In genomic region chr11:61332823-61333637, GRCh38 we compare ENCODE assay signal across 1 cellular context.
TF ChIP-seq lines count a peak whose summit lies in the region.

Gene DDB1 (minus strand): TSS chr11:61333105. CDS start chr11:61332968, 137 bp downstream.
Gene TKFC (plus strand): TSS chr11:61333228. CDS start chr11:61334729, 1,501 bp downstream.

TF ChIP-seq in HepG2, 621 proteins besides CTCF, POLR2A, EP300 and RAD21 (continued from another document and continues in another):
- TF ChIP-seq KDM5A (IDR thresholded peaks at IDR 0.05; ENCODE audit: borderline replicate concordance, low read length): peak; percentile 80
- TF ChIP-seq SOX13 (IDR thresholded peaks at IDR 0.05): no peak
- TF ChIP-seq SOX13 (CRISPR knock-in tag; conservative IDR thresholded peaks at IDR 0.05 in 1 of 2, IDR thresholded peaks at IDR 0.05 in 1 of 2): peak in 1 of 2 experiments; percentile 56; a peak in 1 of 4 replicates
- TF ChIP-seq ZIK1 (CRISPR knock-in tag; IDR thresholded peaks at IDR 0.05; ENCODE audit: borderline replicate concordance, low read depth): 0 out of 2 replicates have a peak, but pooled peaks have one; percentile 56
- TF ChIP-seq ZNF512 (CRISPR knock-in tag; IDR thresholded peaks at IDR 0.05): no peak; the same call in 1 of the 2 replicates
- TF ChIP-seq AHDC1 (CRISPR knock-in tag; IDR thresholded peaks at IDR 0.05; ENCODE audit: borderline replicate concordance): no peak
- no peak for TF ChIP-seq ZNF496 (CRISPR knock-in tag; IDR thresholded peaks at IDR 0.05; ENCODE audit: insufficient replicate concordance)
- peak; percentile 84 for TF ChIP-seq ARNT2 (CRISPR knock-in tag; IDR thresholded peaks at IDR 0.05; ENCODE audit: low read depth)
- TF ChIP-seq ZNF121 (CRISPR knock-in tag; IDR thresholded peaks at IDR 0.05): no peak
- TF ChIP-seq TEAD2 (CRISPR knock-in tag; IDR thresholded peaks at IDR 0.05): no peak
- peak; percentile 59; the same call in 1 of the 2 replicates for TF ChIP-seq SIX4 (CRISPR knock-in tag; IDR thresholded peaks at IDR 0.05)
- no peak for TF ChIP-seq RFX5 (IDR thresholded peaks at IDR 0.05; ENCODE audit: low read depth, low read length)
- TF ChIP-seq NFYB (CRISPR knock-in tag; IDR thresholded peaks at IDR 0.05): peak; percentile 65
- TF ChIP-seq MAX (IDR thresholded peaks at IDR 0.05): peak; percentile 89
- no peak for TF ChIP-seq DBP (CRISPR knock-in tag; IDR thresholded peaks at IDR 0.05; ENCODE audit: not compliant biosample characterization)
- no peak for TF ChIP-seq ZNF549 (CRISPR knock-in tag; IDR thresholded peaks at IDR 0.05)
- no peak for TF ChIP-seq PAF1 (CRISPR knock-in tag; IDR thresholded peaks at IDR 0.05)
- TF ChIP-seq ZNF567 (CRISPR knock-in tag; IDR thresholded peaks at IDR 0.05; ENCODE audit: borderline replicate concordance): no peak; the same call in 1 of the 2 replicates
- TF ChIP-seq CBFB (CRISPR knock-in tag; IDR thresholded peaks at IDR 0.05): peak; percentile 66
- TF ChIP-seq ZNF484 (CRISPR knock-in tag; IDR thresholded peaks at IDR 0.05; ENCODE audit: borderline replicate concordance, low read depth): no peak
- peak; percentile 45; the same call in 1 of the 2 replicates for TF ChIP-seq ZNF557 (CRISPR knock-in tag; IDR thresholded peaks at IDR 0.05)
- TF ChIP-seq ZKSCAN1 (IDR thresholded peaks at IDR 0.05; ENCODE audit: low read length): no peak
- no peak; the same call in 1 of the 2 replicates for TF ChIP-seq CAMTA2 (CRISPR knock-in tag; IDR thresholded peaks at IDR 0.05; ENCODE audit: borderline replicate concordance)
- no peak for TF ChIP-seq SRF (IDR thresholded peaks at IDR 0.05; ENCODE audit: low read depth, low read length)
- TF ChIP-seq ZNF552 (CRISPR knock-in tag; IDR thresholded peaks at IDR 0.05; ENCODE audit: borderline replicate concordance): no peak
- TF ChIP-seq NPAS2 (CRISPR knock-in tag; IDR thresholded peaks at IDR 0.05; ENCODE audit: borderline replicate concordance): no peak
- TF ChIP-seq NR2F2 (IDR thresholded peaks at IDR 0.05; ENCODE audit: borderline replicate concordance, low read depth): no peak
- TF ChIP-seq TARDBP (CRISPR knock-in tag; IDR thresholded peaks at IDR 0.05): peak; percentile 92
- peak; percentile 65; the same call in 1 of the 2 replicates for TF ChIP-seq CENPT (CRISPR knock-in tag; IDR thresholded peaks at IDR 0.05; ENCODE audit: low read depth)
- peak; percentile 27; the same call in 1 of the 2 replicates for TF ChIP-seq MAZ (IDR thresholded peaks at IDR 0.05; ENCODE audit: borderline replicate concordance, low read depth, low read length)
- peak; percentile 29; the same call in 1 of the 2 replicates for TF ChIP-seq MAZ (CRISPR knock-in tag; IDR thresholded peaks at IDR 0.05; ENCODE audit: low read depth)
- peak; percentile 86 for TF ChIP-seq ZNF563 (CRISPR knock-in tag; IDR thresholded peaks at IDR 0.05)
- TF ChIP-seq ZNF589 (CRISPR knock-in tag; conservative IDR thresholded peaks at IDR 0.05): peak; percentile 76; the same call in 1 of the 2 replicates
- peak; percentile 50; the same call in 1 of the 2 replicates for TF ChIP-seq ZNF703 (CRISPR knock-in tag; IDR thresholded peaks at IDR 0.05; ENCODE audit: borderline replicate concordance)
- TF ChIP-seq ATF1 (CRISPR knock-in tag; IDR thresholded peaks at IDR 0.05): peak; percentile 44; the same call in 1 of the 2 replicates
- peak; percentile 53; the same call in 1 of the 2 replicates for TF ChIP-seq GATA4 (IDR thresholded peaks at IDR 0.05; ENCODE audit: borderline replicate concordance, low read depth)
- TF ChIP-seq PRDM4 (CRISPR knock-in tag; IDR thresholded peaks at IDR 0.05; ENCODE audit: borderline replicate concordance): no peak
- no peak; the same call in 1 of the 2 replicates for TF ChIP-seq ETV5 (CRISPR knock-in tag; IDR thresholded peaks at IDR 0.05; ENCODE audit: borderline replicate concordance)
- TF ChIP-seq LCORL (IDR thresholded peaks at IDR 0.05): no peak
- no peak; the same call in 1 of the 2 replicates for TF ChIP-seq LCORL (CRISPR knock-in tag; IDR thresholded peaks at IDR 0.05)
- no peak for TF ChIP-seq ZNF672 (CRISPR knock-in tag; IDR thresholded peaks at IDR 0.05)
- TF ChIP-seq NFYC (CRISPR knock-in tag; IDR thresholded peaks at IDR 0.05): peak; percentile 58
- no peak for TF ChIP-seq NR0B2 (CRISPR knock-in tag; IDR thresholded peaks at IDR 0.05)
- TF ChIP-seq KAT7 (CRISPR knock-in tag; IDR thresholded peaks at IDR 0.05; ENCODE audit: borderline replicate concordance): peak; percentile 78
- peak; percentile 95 for TF ChIP-seq ZNF878 (CRISPR knock-in tag; IDR thresholded peaks at IDR 0.05)
- peak; percentile 66; the same call in 1 of the 2 replicates for TF ChIP-seq ZXDC (CRISPR knock-in tag; IDR thresholded peaks at IDR 0.05)
- peak; percentile 80; the same call in 1 of the 2 replicates for TF ChIP-seq ARID2 (CRISPR knock-in tag; IDR thresholded peaks at IDR 0.05; ENCODE audit: borderline replicate concordance)
- TF ChIP-seq ZNF329 (CRISPR knock-in tag; IDR thresholded peaks at IDR 0.05; ENCODE audit: low read depth): peak; percentile 50; the same call in 1 of the 2 replicates
- TF ChIP-seq HNRNPUL1 (IDR thresholded peaks at IDR 0.05; ENCODE audit: low read depth, low read length): no peak; the same call in 1 of the 2 replicates
- TF ChIP-seq MED13 (CRISPR knock-in tag; IDR thresholded peaks at IDR 0.05): peak; percentile 77
- TF ChIP-seq RFX3 (CRISPR knock-in tag; IDR thresholded peaks at IDR 0.05): no peak
- no peak for TF ChIP-seq ZFAT (CRISPR knock-in tag; conservative IDR thresholded peaks at IDR 0.05)
- no peak for TF ChIP-seq TRAFD1 (CRISPR knock-in tag; IDR thresholded peaks at IDR 0.05; ENCODE audit: borderline replicate concordance)
- TF ChIP-seq ARNT (IDR thresholded peaks at IDR 0.05): no peak
- TF ChIP-seq JUN (CRISPR knock-in tag; IDR thresholded peaks at IDR 0.05): no peak
- TF ChIP-seq ZSCAN30 (CRISPR knock-in tag; IDR thresholded peaks at IDR 0.05): no peak
- 0 out of 2 replicates have a peak, but pooled peaks have one; percentile 8 for TF ChIP-seq FOXJ3 (CRISPR knock-in tag; IDR thresholded peaks at IDR 0.05; ENCODE audit: borderline replicate concordance)
